In genomic region chr5:69042500-69042899, GRCh38 we compare ENCODE assay signal across 8 cellular contexts. TPM values are rescaled to one million over a fixed set of nuclear protein-coding genes. Genes with fewer than 3 reads are reported as not detected.
A peak's percentile ranks its signal among the peaks of the same experiment; 100 is the strongest.
DNase-seq lines count a peak whose midpoint lies in the region; ATAC-seq, FAIRE-seq and TF ChIP-seq lines count a peak whose summit lies in the region.

No MANE protein-coding gene starts in this region.

- TF ChIP-seq CTCF in psoas muscle (IDR thresholded peaks at IDR 0.05) (no peak), colonic mucosa (IDR thresholded peaks at IDR 0.05) (no peak)

- H3K27ac Mint-ChIP-seq in activated CD8-positive, alpha-beta T cell treated with anti-CD3 and anti-CD28 coated beads, Interleukin-2, amount 10 ng/mL, durations not matched to agents 7 days and 5 days: peak overlapping the region; percentile 81

- POLR2A ChIA-PET in activated CD8-positive, alpha-beta T cell treated with anti-CD3 and anti-CD28 coated beads, Interleukin-2, amount 10 ng/mL, durations not matched to agents 7 days and 5 days (lab: Charles Lee): interaction anchor here (0.6 to 1.0 kb wide), 2 partner anchors 39 to 148 kb away, joined by 4 to 5 read pairs; no protein-coding TSS in a partner anchor

- no peak for DNase-seq in activated CD8-positive, alpha-beta T cell treated with anti-CD3 and anti-CD28 coated beads, Interleukin-2, amount 10 ng/mL, durations not matched to agents 7 days and 5 days
- DNase-seq in psoas muscle: no peak
- DNase-seq in stimulated activated CD4-positive, alpha-beta T cell treated with anti-CD3 and anti-CD28 coated beads, Interleukin-4, amount 100 ng/mL, for 1 hour: no peak
- no peak for DNase-seq in colonic mucosa
- no peak for DNase-seq in Kasumi-1 (lab: John Stamatoyannopoulos, UW)
- DNase-seq in HTR-8/SVneo (ENCODE audit: insufficient read length, low spot score): no peak

- H3K36me3 ChIP-seq in psoas muscle (ENCODE audit: insufficient read depth in 1 of 2, low read depth in 1 of 2): no peaks in the 10 kb centered on the region
- H3K36me3 ChIP-seq in colonic mucosa: no peaks in the 10 kb centered on the region

- H3K27ac ChIP-seq in psoas muscle (no peak overlapping the region), colonic mucosa (no peak overlapping the region)

- no peak overlapping the region for H3K4me3 Mint-ChIP-seq in activated CD8-positive, alpha-beta T cell treated with anti-CD3 and anti-CD28 coated beads, Interleukin-2, amount 10 ng/mL, durations not matched to agents 7 days and 5 days

- H3K9me3 Mint-ChIP-seq in activated CD8-positive, alpha-beta T cell treated with anti-CD3 and anti-CD28 coated beads, Interleukin-2, amount 10 ng/mL, durations not matched to agents 7 days and 5 days (ENCODE audit: insufficient read depth): no peaks in the 10 kb centered on the region

- H3K4me3 ChIP-seq in psoas muscle (no peak overlapping the region), colonic mucosa (no peak overlapping the region)

- H3K9me3 ChIP-seq in psoas muscle (no peaks in the 10 kb centered on the region), colonic mucosa (no peaks in the 10 kb centered on the region)

- peaks cover 11% of the 10 kb centered on the region for H3K4me1 Mint-ChIP-seq in activated CD8-positive, alpha-beta T cell treated with anti-CD3 and anti-CD28 coated beads, Interleukin-2, amount 10 ng/mL, durations not matched to agents 7 days and 5 days (ENCODE audit: low read depth)

- H3K36me3 Mint-ChIP-seq in activated CD8-positive, alpha-beta T cell treated with anti-CD3 and anti-CD28 coated beads, Interleukin-2, amount 10 ng/mL, durations not matched to agents 7 days and 5 days (ENCODE audit: low read depth): no peaks in the 10 kb centered on the region

- H3K4me1 ChIP-seq in psoas muscle (no peaks in the 10 kb centered on the region), colonic mucosa (no peaks in the 10 kb centered on the region)

- H3K27me3 ChIP-seq in psoas muscle (ENCODE audit: insufficient read depth in 3 of 3, low read length in 2 of 3): no peaks in the 10 kb centered on the region
- no peaks in the 10 kb centered on the region for H3K27me3 ChIP-seq in colonic mucosa

- intact Hi-C loops in psoas muscle (cut with DNase I) (loop anchor here (2.0 to 5.0 kb wide), 3 partner anchors 40 to 295 kb away; no protein-coding TSS in a partner anchor), colonic mucosa (cut with DNase I) (loop anchor here (5.0 to 10.0 kb wide), 2 partner anchors 45 to 302 kb away; no protein-coding TSS in a partner anchor)

- H3K9ac ChIP-seq in colonic mucosa (ENCODE audit: low read depth in 2 of 2, low read length in 2 of 2): no peak overlapping the region

- CTCF ChIA-PET in activated CD8-positive, alpha-beta T cell treated with anti-CD3 and anti-CD28 coated beads, Interleukin-2, amount 10 ng/mL, durations not matched to agents 7 days and 5 days (lab: Charles Lee): interaction anchor here (0.7 to 2.1 kb wide), 19 partner anchors 10 to 755 kb away, joined by 3 to 24 read pairs (median 3); partner anchors contain the start of genes CCDC125, CENPH and SLC30A5

- no peak for FAIRE-seq in HTR-8/SVneo (lab: Jason Lieb, UNC)

- H3K27me3 Mint-ChIP-seq in activated CD8-positive, alpha-beta T cell treated with anti-CD3 and anti-CD28 coated beads, Interleukin-2, amount 10 ng/mL, durations not matched to agents 7 days and 5 days (ENCODE audit: low read depth): no peaks in the 10 kb centered on the region

- 36 to 47% (median 45%) methylated on average over 2 of the region's 2 CpGs for WGBS in psoas muscle, 3 donors

- ATAC-seq in GM18907 (IDR thresholded peaks at IDR 0.05; ENCODE audit: unreplicated experiment): peak; percentile 18
- peak; percentile 17 for ATAC-seq in HG02759 (IDR thresholded peaks at IDR 0.05; ENCODE audit: unreplicated experiment)
- peak; percentile 35 for ATAC-seq in activated CD8-positive, alpha-beta T cell treated with anti-CD3 and anti-CD28 coated beads, Interleukin-2, amount 10 ng/mL, durations not matched to agents 7 days and 5 days
- peak; percentile 17 to 63 (median 40) for ATAC-seq in psoas muscle

RNA-seq across cellular contexts. Expression of gene SLC30A5, which starts 51.3 kb away (rescaled TPM):
- 10 to 100 TPM; 32.7 to 33.6 TPM for total RNA-seq in activated CD8-positive, alpha-beta T cell treated with anti-CD3 and anti-CD28 coated beads, Interleukin-2, amount 10 ng/mL, durations not matched to agents 7 days and 5 days
- total RNA-seq in psoas muscle (10 to 100 TPM; 14.2 to 21.1 (median 17.4) TPM), colonic mucosa (10 to 100 TPM; 45.9 to 50.5 TPM)
- polyA plus RNA-seq in psoas muscle: 10 to 100 TPM; 11.5 to 20.1 (median 17.7) TPM
